Comparison of ENCODE assay signal across 8 cellular contexts in genomic region chr16:85935957-85936760, GRCh38.
DNase-seq lines count a peak whose midpoint lies in the region; ATAC-seq and TF ChIP-seq lines count a peak whose summit lies in the region.

No MANE protein-coding gene starts in this region.

- peaks cover 79% of the 10 kb centered on the region for H3K4me1 ChIP-seq in OCI-LY3 (ENCODE audit: low read length)

- DNase-seq in GM13977 (ENCODE audit: low spot score): peak; percentile 81
- peak; percentile 85 for DNase-seq in activated effector memory CD4-positive, alpha-beta T cell treated with anti-CD3 and anti-CD28 coated beads, Interleukin-2, amount 50 U/mL, for 16 hours
- peak; percentile 28 to 41 (median 41) for DNase-seq in stimulated activated CD4-positive, alpha-beta T cell treated with anti-CD3 and anti-CD28 coated beads, TNF-alpha, amount 100 ng/mL, for 1 hour (ENCODE audit: low read depth in 3 of 3, low spot score in 1 of 3)
- DNase-seq in NCI-H128 (lab: John Stamatoyannopoulos, UW; ENCODE audit: unreplicated experiment): no peak
- DNase-seq in NCI-H1436 treated with DMSO at 0.1 percent for 48 hours (lab: John Stamatoyannopoulos, UW): no peak
- no peak for DNase-seq in glomerular visceral epithelial cell (ENCODE audit: extremely low spot score)

- peak; percentile 74 for ATAC-seq in HG02759 (IDR thresholded peaks at IDR 0.05; ENCODE audit: unreplicated experiment)

- H3K36me3 ChIP-seq in OCI-LY3 (replicated peaks; ENCODE audit: low read depth, low read length): peaks cover 14% of the 10 kb centered on the region

- no peak for TF ChIP-seq CTCF in GM13977 (IDR thresholded peaks at IDR 0.05; ENCODE audit: extremely low read depth, insufficient read depth, missing control alignments)
- TF ChIP-seq CTCF in OCI-LY3 (IDR thresholded peaks at IDR 0.05; ENCODE audit: low read depth, low read length): peak; percentile 9; the same call in 1 of the 2 replicates

- in situ Hi-C loops in GM13977 (cut with MboI; ENCODE audit: low pct_unique_long_range_greater_than_20kb, low sequenced_read_pairs, unreplicated experiment): no loop called here

- H3K9me3 ChIP-seq in OCI-LY3 (ENCODE audit: insufficient read depth, low read length): no peaks in the 10 kb centered on the region

- H2AFZ ChIP-seq in OCI-LY3 (ENCODE audit: low read depth, low read length): no peak overlapping the region

- H3K4me3 ChIP-seq in OCI-LY3 (ENCODE audit: low read length): peak overlapping the region; percentile 56

- H3K79me2 ChIP-seq in OCI-LY3 (ENCODE audit: low read length): no peaks in the 10 kb centered on the region

- no peaks in the 10 kb centered on the region for H4K20me1 ChIP-seq in OCI-LY3 (ENCODE audit: insufficient read depth, low read length)

- H3K27me3 ChIP-seq in OCI-LY3 (ENCODE audit: low read depth, low read length): no peaks in the 10 kb centered on the region

- peak overlapping the region; percentile 97 for H3K27ac ChIP-seq in OCI-LY3 (ENCODE audit: low read length)

- H3K9ac ChIP-seq in OCI-LY3 (ENCODE audit: low read length): peak overlapping the region; percentile 84

- peak overlapping the region; percentile 80 for H3K4me2 ChIP-seq in OCI-LY3 (ENCODE audit: low read length)

Comparison
In these comparisons a context has a peak if more than half of its experiments do, and no peak if none do; other contexts are left out.
1. DNase-seq: peak in GM13977 (single experiment), activated effector memory CD4-positive, alpha-beta T cell treated with anti-CD3 and anti-CD28 coated beads, Interleukin-2, amount 50 U/mL, for 16 hours (single experiment) and stimulated activated CD4-positive, alpha-beta T cell treated with anti-CD3 and anti-CD28 coated beads, TNF-alpha, amount 100 ng/mL, for 1 hour (3 of 3); none in NCI-H128 (single experiment), NCI-H1436 treated with DMSO at 0.1 percent for 48 hours (single experiment) and glomerular visceral epithelial cell (single experiment).